ENCODE assay signal across 28 cellular contexts in genomic region chr2:121140734-121141133, GRCh38.
"Had no signal": no experiment of that assay in that cellular context is flagged by ENCODE, and none has a peak within 500 bp of the region (broad histone marks: within the 10 kb centered on the region; RNA-seq: fewer than 3 reads in every experiment).

No MANE protein-coding gene starts in this region.

- H3K4me3 Mint-ChIP-seq: activated naive CD8-positive, alpha-beta T cell; activated T-cell treated with anti-CD3 and anti-CD28 coated beads, Interleukin-2, amount 50 U/mL, for 72 hours; naive thymus-derived CD8-positive, alpha-beta T cell; stimulated activated naive B cell treated with anti-CD40 and anti-IgM and Interleukin-4, amounts not matched to agents 10 μg/mL and 1 μg/mL and 100 μg/mL, for 72 hours; T-helper 2 cell treated with Interferon-gamma antibody and Interleukin-4, amounts not matched to agents 5 μg/mL and 100 μg/mL, for 36 hours had no signal

- H3K27ac ChIP-seq: cardiac muscle cell, colonic mucosa, epithelial cell of prostate, hepatocyte, right atrium auricular region, stomach, suprapubic skin, tibial nerve had no signal

- H3K9me3 Mint-ChIP-seq: T-helper 2 cell treated with Interferon-gamma antibody and Interleukin-4, amounts not matched to agents 5 μg/mL and 100 μg/mL, for 36 hours had no signal

- H3K4me3 ChIP-seq: cardiac muscle cell, colonic mucosa, hepatocyte, right atrium auricular region, stomach, suprapubic skin, tibial nerve had no signal

- H3K27ac Mint-ChIP-seq: activated naive CD8-positive, alpha-beta T cell; activated T-cell treated with anti-CD3 and anti-CD28 coated beads, Interleukin-2, amount 50 U/mL, for 72 hours; naive thymus-derived CD8-positive, alpha-beta T cell; stimulated activated naive B cell treated with anti-CD40 and anti-IgM and Interleukin-4, amounts not matched to agents 10 μg/mL and 1 μg/mL and 100 μg/mL, for 72 hours; T-helper 2 cell treated with Interferon-gamma antibody and Interleukin-4, amounts not matched to agents 5 μg/mL and 100 μg/mL, for 36 hours had no signal

- H2AFZ ChIP-seq: hepatocyte had no signal

- H3K4me1 Mint-ChIP-seq: stimulated activated naive B cell treated with anti-CD40 and anti-IgM and Interleukin-4, amounts not matched to agents 10 μg/mL and 1 μg/mL and 100 μg/mL, for 72 hours had no signal

- H3K27me3 ChIP-seq: cardiac muscle cell, colonic mucosa, hepatocyte, right atrium auricular region, stomach, suprapubic skin, tibial nerve had no signal

- H3K36me3 Mint-ChIP-seq: activated naive CD8-positive, alpha-beta T cell; naive thymus-derived CD8-positive, alpha-beta T cell; stimulated activated naive B cell treated with anti-CD40 and anti-IgM and Interleukin-4, amounts not matched to agents 10 μg/mL and 1 μg/mL and 100 μg/mL, for 72 hours had no signal

- H3K27me3 Mint-ChIP-seq: activated naive CD8-positive, alpha-beta T cell had no signal

- H3K9me3 ChIP-seq: colonic mucosa, right atrium auricular region, suprapubic skin had no signal

- H3K36me3 ChIP-seq: cardiac muscle cell, colonic mucosa, right atrium auricular region, stomach, suprapubic skin, tibial nerve had no signal

- H3K79me2 ChIP-seq: hepatocyte had no signal

- H3K4me2 ChIP-seq: hepatocyte had no signal

- DNase-seq: activated CD4-positive, alpha-beta T cell treated with anti-CD3 and anti-CD28 coated beads for 4 hours; activated CD4-positive, alpha-beta T cell treated with anti-CD3 and anti-CD28 coated beads, Interleukin-2, amount 50 U/mL, for 4 hours; activated CD4-positive, CD25-positive, alpha-beta regulatory T cell; activated naive CD4-positive, alpha-beta T cell; activated T-cell treated with anti-CD3 and anti-CD28 coated beads for 4 hours; activated T-cell treated with anti-CD3 and anti-CD28 coated beads, Interleukin-2, amount 50 U/mL, for 72 hours; anterior cingulate cortex; cerebellar nuclear complex; colonic mucosa; effector CD8-positive, alpha-beta T cell; glutamatergic neuron; islet precursor cell; left cardiac atrium; left ventricle myocardium superior; midbrain; naive thymus-derived CD8-positive, alpha-beta T cell; stimulated activated CD4-positive, alpha-beta T cell treated with anti-CD3 and anti-CD28 coated beads, Interleukin-15, amount 100 ng/mL, for 24 hours; stimulated activated CD4-positive, alpha-beta T cell treated with anti-CD3 and anti-CD28 coated beads, Interleukin-2, amount 100 ng/mL, for 24 hours; stimulated activated naive B cell treated with anti-CD40 and anti-IgM and Interleukin-4, amounts not matched to agents 10 μg/mL and 1 μg/mL and 100 μg/mL, for 72 hours; stomach had no signal

- ATAC-seq: activated T-cell treated with anti-CD3 and anti-CD28 coated beads, Interleukin-2, amount 50 U/mL, for 72 hours; left cardiac atrium; left ventricle myocardium superior; naive thymus-derived CD8-positive, alpha-beta T cell; stimulated activated naive B cell treated with anti-CD40 and anti-IgM and Interleukin-4, amounts not matched to agents 10 μg/mL and 1 μg/mL and 100 μg/mL, for 72 hours had no signal

- H3K4me1 ChIP-seq: colonic mucosa, right atrium auricular region, stomach, suprapubic skin, tibial nerve had no signal
